8 cellular contexts compared by ENCODE assay signal in the genomic region with DNA sequence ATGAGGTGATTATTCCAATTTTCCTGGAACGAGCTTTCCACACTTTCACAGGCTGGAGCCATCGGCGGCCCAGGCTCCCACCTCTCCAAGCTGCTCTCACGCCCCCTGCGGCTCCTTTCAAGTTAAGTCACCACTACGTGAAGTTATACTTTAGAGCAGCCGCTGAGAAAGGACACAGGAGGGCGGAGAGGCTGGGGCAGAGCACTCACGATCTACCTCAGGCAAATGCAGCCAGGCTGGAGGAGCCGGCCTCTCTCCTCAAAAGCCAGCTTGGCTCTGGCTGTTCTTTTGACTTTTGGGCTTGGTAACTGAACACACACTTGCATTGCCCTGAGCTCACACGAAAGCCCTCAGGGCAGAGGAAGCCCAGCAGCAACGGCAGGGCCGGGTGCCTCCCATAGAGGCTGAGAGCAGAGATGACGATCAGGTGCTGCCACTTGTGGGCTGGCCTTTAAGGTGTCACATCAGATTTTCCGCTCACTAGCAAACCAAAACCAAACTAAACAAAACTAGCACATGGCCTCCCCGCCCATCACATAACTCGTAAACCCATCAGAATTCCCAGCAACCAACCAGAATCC.
DNase-seq lines count a peak whose midpoint lies in the region; ATAC-seq, FAIRE-seq and TF ChIP-seq lines count a peak whose summit lies in the region.

No MANE protein-coding gene starts in this region.

- intact Hi-C loops in activated CD4-positive, alpha-beta memory T cell treated with anti-CD3 and anti-CD28 coated beads for 36 hours (cut with micrococcal nuclease): loop anchor here (1.0 to 5.0 kb wide), 12 partner anchors 32 to 640 kb away; a partner anchor contains a TSS
- intact Hi-C loops in sciatic nerve (cut with DNase I): no loop called here
- intact Hi-C loops in kidney (cut with DNase I): no loop called here

- no peaks in the 10 kb centered on the region for H3K27me3 ChIP-seq in endodermal cell (ENCODE audit: control insufficient read depth, insufficient read depth, low read length, poor library complexity, severe bottlenecking)

- 32 to 48% methylated on average over 14 to 17 of the region's 17 CpGs for WGBS in endodermal cell (ENCODE audit: insufficient coverage in 1 of 2, insufficient read length in 1 of 2), 2 experiments

- H3K4me3 ChIP-seq in endodermal cell (ENCODE audit: low read length) (no peak overlapping the region), kidney (ENCODE audit: low read length in 2 of 2) (no peak overlapping the region)

- H3K27ac Mint-ChIP-seq in activated CD4-positive, alpha-beta memory T cell treated with anti-CD3 and anti-CD28 coated beads for 36 hours: peak overlapping the region; percentile 95
- H3K27ac Mint-ChIP-seq in endodermal cell: peak overlapping the region; percentile 80

- no peaks in the 10 kb centered on the region for H3K9me3 Mint-ChIP-seq in activated CD4-positive, alpha-beta memory T cell treated with anti-CD3 and anti-CD28 coated beads for 36 hours
- no peaks in the 10 kb centered on the region for H3K9me3 Mint-ChIP-seq in endodermal cell

- FAIRE-seq in kidney (lab: Jason Lieb, UNC): no peak

- POLR2A ChIA-PET in activated CD4-positive, alpha-beta memory T cell treated with anti-CD3 and anti-CD28 coated beads for 36 hours (lab: Charles Lee): interaction anchor here (0.6 to 2.3 kb wide), 10 partner anchors 14 to 549 kb away, joined by 3 to 10 read pairs (median 5); a partner anchor contains a TSS

- peaks cover 41% of the 10 kb centered on the region for H3K4me1 Mint-ChIP-seq in activated CD4-positive, alpha-beta memory T cell treated with anti-CD3 and anti-CD28 coated beads for 36 hours (ENCODE audit: low read depth)
- H3K4me1 Mint-ChIP-seq in endodermal cell: peaks cover 25% of the 10 kb centered on the region

- H3K9me3 ChIP-seq in KOPT-K1 (ENCODE audit: insufficient read depth, low read length, poor library complexity, severe bottlenecking) (no peaks in the 10 kb centered on the region), endodermal cell (ENCODE audit: control insufficient read depth, low read length) (no peaks in the 10 kb centered on the region), kidney (ENCODE audit: control insufficient read depth in 1 of 2, low read length in 2 of 2) (no peaks in the 10 kb centered on the region)

- peak; percentile 49 for TF ChIP-seq CTCF in endodermal cell (conservative IDR thresholded peaks at IDR 0.05)
- no peak for TF ChIP-seq CTCF in kidney (IDR thresholded peaks at IDR 0.05; ENCODE audit: borderline replicate concordance, extremely low read depth, insufficient read depth)

- H3K27ac ChIP-seq in KOPT-K1 (ENCODE audit: low read depth, low read length, poor library complexity, severe bottlenecking): peak overlapping the region; percentile 91
- no peak overlapping the region for H3K27ac ChIP-seq in endodermal cell (ENCODE audit: low read depth, low read length)
- peak overlapping the region in 1 of 2 donors; percentile 38 for H3K27ac ChIP-seq in kidney (ENCODE audit: low read depth in 2 of 2, low read length in 2 of 2)

- peak; percentile 64 for ATAC-seq in sciatic nerve
- no peak for ATAC-seq in HG03565 (IDR thresholded peaks at IDR 0.05; ENCODE audit: unreplicated experiment)

- peaks cover 8% of the 10 kb centered on the region for H3K4me1 ChIP-seq in endodermal cell (ENCODE audit: control insufficient read depth, insufficient read depth, low read length)
- H3K4me1 ChIP-seq in kidney (ENCODE audit: control insufficient read depth in 1 of 2, insufficient read depth in 1 of 2, low read depth in 1 of 2, low read length in 2 of 2): peaks cover 8 to 45% of the 10 kb centered on the region in 2 donors

- H3K36me3 Mint-ChIP-seq in activated CD4-positive, alpha-beta memory T cell treated with anti-CD3 and anti-CD28 coated beads for 36 hours: no peaks in the 10 kb centered on the region
- H3K36me3 Mint-ChIP-seq in endodermal cell (ENCODE audit: low read depth): no peaks in the 10 kb centered on the region

- CTCF ChIA-PET in activated CD4-positive, alpha-beta memory T cell treated with anti-CD3 and anti-CD28 coated beads for 36 hours (lab: Charles Lee): interaction anchor here (0.7 to 2.3 kb wide), 14 partner anchors 10 to 162 kb away, joined by 3 to 30 read pairs (median 4); a partner anchor contains a TSS

- DNase-seq in COR-L47 (lab: John Stamatoyannopoulos, UW) (peak; percentile 7), endodermal cell (peak; percentile 92), sciatic nerve (ENCODE audit: low spot score) (no peak), UCSD-AML1 (lab: John Stamatoyannopoulos, UW; ENCODE audit: unreplicated experiment) (no peak), kidney (no peak)
- DNase-seq in activated CD4-positive, alpha-beta memory T cell treated with anti-CD3 and anti-CD28 coated beads for 36 hours: peak; percentile 88

- H3K9ac ChIP-seq in endodermal cell (ENCODE audit: extremely low read depth, low read length, poor library complexity, severe bottlenecking): no peak overlapping the region
- no peak overlapping the region for H3K9ac ChIP-seq in kidney (ENCODE audit: low read length in 2 of 2)

- no peaks in the 10 kb centered on the region for H3K27me3 Mint-ChIP-seq in activated CD4-positive, alpha-beta memory T cell treated with anti-CD3 and anti-CD28 coated beads for 36 hours
- H3K27me3 Mint-ChIP-seq in endodermal cell (ENCODE audit: insufficient read depth): no peaks in the 10 kb centered on the region

- peak overlapping the region; percentile 68 for H3K4me3 Mint-ChIP-seq in activated CD4-positive, alpha-beta memory T cell treated with anti-CD3 and anti-CD28 coated beads for 36 hours
- H3K4me3 Mint-ChIP-seq in endodermal cell: no peak overlapping the region

- H3K36me3 ChIP-seq in KOPT-K1 (ENCODE audit: insufficient read depth, low read length) (peaks cover 7% of the 10 kb centered on the region), endodermal cell (ENCODE audit: control insufficient read depth, insufficient read depth, low read length) (no peaks in the 10 kb centered on the region), kidney (ENCODE audit: control insufficient read depth in 1 of 2, insufficient read depth in 2 of 2, low read length in 2 of 2) (no peaks in the 10 kb centered on the region)

Comparison
In these comparisons a context has a peak if more than half of its experiments do, and no peak if none do; other contexts are left out.
1. DNase-seq: peak in COR-L47 (single experiment), activated CD4-positive, alpha-beta memory T cell treated with anti-CD3 and anti-CD28 coated beads for 36 hours (single experiment) and endodermal cell (single experiment); none in sciatic nerve (single experiment), UCSD-AML1 (single experiment) and kidney (single experiment).